ENCODE assay signal across 29 cellular contexts in genomic region chr4:147381749-147382148, GRCh38.
"Had no signal": no experiment of that assay in that cellular context is flagged by ENCODE, and none has a peak within 500 bp of the region (broad histone marks: within the 10 kb centered on the region; RNA-seq: fewer than 3 reads in every experiment).

No MANE protein-coding gene starts in this region.

- H3K4me1 Mint-ChIP-seq: activated B cell treated with CpG ODN at 0.5 μM for 24 hours; activated CD4-positive, alpha-beta T cell treated with anti-CD3 and anti-CD28 coated beads, Interleukin-2, amount 10 ng/mL, durations not matched to agents 24 days and 14 days; activated CD8-positive, alpha-beta memory T cell treated with anti-CD3 and anti-CD28 coated beads, Interleukin-2, amount 10 ng/mL, durations not matched to agents 7 days and 5 days; activated naive CD4-positive, alpha-beta T cell treated with anti-CD3 and anti-CD28 coated beads, Interleukin-2, amount 50 U/mL, for 24 hours; central memory CD8-positive, alpha-beta T cell had no signal

- H3K36me3 Mint-ChIP-seq: activated CD8-positive, alpha-beta memory T cell treated with anti-CD3 and anti-CD28 coated beads, Interleukin-2, amount 10 ng/mL, durations not matched to agents 7 days and 5 days; activated naive CD4-positive, alpha-beta T cell treated with anti-CD3 and anti-CD28 coated beads, Interleukin-2, amount 50 U/mL, for 24 hours had no signal

- ATAC-seq: activated CD8-positive, alpha-beta memory T cell treated with anti-CD3 and anti-CD28 coated beads, Interleukin-2, amount 10 ng/mL, durations not matched to agents 7 days and 5 days; SK-N-SH treated with all-trans-retinoic acid at 6 μM for 48 hours had no signal

- H3K27ac Mint-ChIP-seq: activated B cell treated with CpG ODN at 0.5 μM for 24 hours; activated CD4-positive, alpha-beta T cell treated with anti-CD3 and anti-CD28 coated beads, Interleukin-2, amount 10 ng/mL, durations not matched to agents 24 days and 14 days; activated CD8-positive, alpha-beta memory T cell treated with anti-CD3 and anti-CD28 coated beads, Interleukin-2, amount 10 ng/mL, durations not matched to agents 7 days and 5 days; activated naive CD4-positive, alpha-beta T cell treated with anti-CD3 and anti-CD28 coated beads, Interleukin-2, amount 50 U/mL, for 24 hours; activated T-cell treated with anti-CD3 and anti-CD28 coated beads, Interleukin-2, amount 50 U/mL, for 24 hours; activated T-helper 1 cell treated with anti-CD3 and anti-CD28 coated beads, Interleukin-12 subunit alpha, Interleukin-12 subunit beta, Interleukin-2, Interleukin-4 antibody, amounts not matched to agents 30 ng/mL and 10 ng/mL and 1 ng/mL, durations not matched to agents 14 hours and 24 hours and 36 hours; T-helper 1 cell treated with Interleukin-12 subunit alpha and Interleukin-12 subunit beta and Interleukin-4 antibody, amounts not matched to agents 30 μg/mL and 1 μg/mL, for 36 hours had no signal

- H3K4me1 ChIP-seq: breast epithelium, Peyer's patch, SJSA1 had no signal

- H3K27me3 Mint-ChIP-seq: activated B cell treated with CpG ODN at 0.5 μM for 24 hours; activated CD4-positive, alpha-beta T cell treated with anti-CD3 and anti-CD28 coated beads, Interleukin-2, amount 10 ng/mL, durations not matched to agents 24 days and 14 days; activated CD8-positive, alpha-beta memory T cell treated with anti-CD3 and anti-CD28 coated beads, Interleukin-2, amount 10 ng/mL, durations not matched to agents 7 days and 5 days; activated naive CD4-positive, alpha-beta T cell treated with anti-CD3 and anti-CD28 coated beads, Interleukin-2, amount 50 U/mL, for 24 hours; activated T-cell treated with anti-CD3 and anti-CD28 coated beads, Interleukin-2, amount 50 U/mL, for 24 hours; central memory CD8-positive, alpha-beta T cell had no signal

- H3K4me3 ChIP-seq: breast epithelium, MG63, Peyer's patch, SJSA1 had no signal

- DNase-seq: activated B cell treated with CpG ODN at 0.5 μM for 24 hours; activated CD4-positive, alpha-beta T cell treated with anti-CD3 and anti-CD28 coated beads for 1 hour; activated CD4-positive, alpha-beta T cell treated with anti-CD3 and anti-CD28 coated beads, Interleukin-2, amount 10 ng/mL, durations not matched to agents 24 days and 14 days; activated CD4-positive, alpha-beta T cell treated with anti-CD3 and anti-CD28 coated beads, Interleukin-2, amount 50 U/mL, for 48 hours; activated CD8-positive, alpha-beta memory T cell treated with anti-CD3 and anti-CD28 coated beads, Interleukin-2, amount 10 ng/mL, durations not matched to agents 7 days and 5 days; activated effector memory CD4-positive, alpha-beta T cell treated with Interleukin-2 at 50 U/mL for 16 hours; activated naive CD4-positive, alpha-beta T cell; activated T-cell treated with anti-CD3 and anti-CD28 coated beads, Interleukin-2, amount 50 U/mL, for 24 hours; aorta; MG63; MV-4-11; NCI-H1092 treated with DMSO at 0.1 percent for 48 hours; NCI-H1417 treated with DMSO at 0.1 percent for 48 hours; NCI-H1694; NCI-H2029; NCI-H2107; NCI-H2171 treated with DMSO at 0.1 percent for 48 hours; NCI-H226; NCI-H526; NCI-H82; Peyer's patch; SHP77 had no signal

- H3K9me3 ChIP-seq: MG63, Peyer's patch, SJSA1 had no signal

- H3K9me3 Mint-ChIP-seq: activated B cell treated with CpG ODN at 0.5 μM for 24 hours; activated CD4-positive, alpha-beta T cell treated with anti-CD3 and anti-CD28 coated beads, Interleukin-2, amount 10 ng/mL, durations not matched to agents 24 days and 14 days; activated T-cell treated with anti-CD3 and anti-CD28 coated beads, Interleukin-2, amount 50 U/mL, for 24 hours; activated T-helper 1 cell treated with anti-CD3 and anti-CD28 coated beads, Interleukin-12 subunit alpha, Interleukin-12 subunit beta, Interleukin-2, Interleukin-4 antibody, amounts not matched to agents 30 ng/mL and 10 ng/mL and 1 ng/mL, durations not matched to agents 14 hours and 24 hours and 36 hours; T-helper 1 cell treated with Interleukin-12 subunit alpha and Interleukin-12 subunit beta and Interleukin-4 antibody, amounts not matched to agents 30 μg/mL and 1 μg/mL, for 36 hours had no signal

- H3K27me3 ChIP-seq: breast epithelium, MG63, Peyer's patch, SJSA1 had no signal

- H3K27ac ChIP-seq: breast epithelium, Peyer's patch, SJSA1 had no signal

- H3K36me3 ChIP-seq: breast epithelium, MG63, Peyer's patch, SJSA1 had no signal

- H3K4me3 Mint-ChIP-seq: activated B cell treated with CpG ODN at 0.5 μM for 24 hours; activated CD4-positive, alpha-beta T cell treated with anti-CD3 and anti-CD28 coated beads, Interleukin-2, amount 10 ng/mL, durations not matched to agents 24 days and 14 days; activated CD8-positive, alpha-beta memory T cell treated with anti-CD3 and anti-CD28 coated beads, Interleukin-2, amount 10 ng/mL, durations not matched to agents 7 days and 5 days; activated naive CD4-positive, alpha-beta T cell treated with anti-CD3 and anti-CD28 coated beads, Interleukin-2, amount 50 U/mL, for 24 hours; activated T-cell treated with anti-CD3 and anti-CD28 coated beads, Interleukin-2, amount 50 U/mL, for 24 hours; activated T-helper 1 cell treated with anti-CD3 and anti-CD28 coated beads, Interleukin-12 subunit alpha, Interleukin-12 subunit beta, Interleukin-2, Interleukin-4 antibody, amounts not matched to agents 30 ng/mL and 10 ng/mL and 1 ng/mL, durations not matched to agents 14 hours and 24 hours and 36 hours; central memory CD8-positive, alpha-beta T cell; T-helper 1 cell treated with Interleukin-12 subunit alpha and Interleukin-12 subunit beta and Interleukin-4 antibody, amounts not matched to agents 30 μg/mL and 1 μg/mL, for 36 hours had no signal
